ENCODE assay signal across 21 cellular contexts in the genomic region with DNA sequence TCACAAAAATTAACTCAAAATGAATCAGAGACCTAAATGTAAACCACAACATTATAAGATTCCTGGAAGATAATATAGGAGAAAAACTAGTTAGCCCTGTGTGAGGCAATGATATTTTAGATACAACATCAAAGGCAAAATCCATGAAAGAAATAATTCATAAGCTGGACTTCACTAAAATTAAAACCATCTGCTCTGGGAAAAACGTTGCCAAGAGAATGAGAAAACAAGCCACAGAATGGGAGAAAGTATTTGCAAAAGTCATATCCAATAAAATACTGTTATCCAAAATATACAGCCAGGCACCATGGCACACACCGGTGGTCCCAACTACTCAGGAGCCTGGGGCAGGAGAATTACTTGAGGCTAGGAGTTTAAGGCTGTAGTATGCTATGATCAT.
"Had no signal": no experiment of that assay in that cellular context is flagged by ENCODE, and none has a peak within 500 bp of the region (broad histone marks: within the 10 kb centered on the region; RNA-seq: fewer than 3 reads in every experiment).

No MANE protein-coding gene starts in this region.

- DNase-seq: activated CD4-positive, alpha-beta T cell treated with anti-CD3 and anti-CD28 coated beads, Interleukin-2, amount 10 ng/mL, durations not matched to agents 24 days and 14 days; activated CD8-positive, alpha-beta T cell treated with anti-CD3 and anti-CD28 coated beads for 36 hours; activated naive CD4-positive, alpha-beta T cell treated with anti-CD3 and anti-CD28 coated beads for 36 hours; activated T-cell treated with anti-CD3 and anti-CD28 coated beads, Interleukin-2, amount 50 U/mL, for 24 hours; aorta; cortex of kidney; effector CD8-positive, alpha-beta T cell; left ventricle myocardium superior; naive B cell; ovary; psoas muscle; right cardiac atrium; stimulated activated naive CD8-positive, alpha-beta T cell treated with anti-CD3 and anti-CD28 coated beads, Interleukin-15, Interleukin-2, amounts not matched to agents 100 U/mL and 50 U/mL, for 24 hours; T-cell; T-helper 9 cell; uterus had no signal

- H3K27ac ChIP-seq: breast epithelium, esophagus muscularis mucosa, neural progenitor cell, ovary, psoas muscle, tibial nerve, uterus had no signal

- H3K27me3 ChIP-seq: breast epithelium, neural progenitor cell, ovary, tibial nerve, uterus had no signal

- FAIRE-seq: endothelial cell of umbilical vein had no signal

- H3K36me3 ChIP-seq: breast epithelium, esophagus muscularis mucosa, neural progenitor cell, ovary, tibial nerve, uterus had no signal

- H3K9me3 ChIP-seq: breast epithelium, ovary, uterus had no signal

- H3K4me3 ChIP-seq: breast epithelium, esophagus muscularis mucosa, neural progenitor cell, ovary, psoas muscle, tibial nerve, uterus had no signal

- H3K4me1 ChIP-seq: breast epithelium, esophagus muscularis mucosa, neural progenitor cell, psoas muscle, tibial nerve, uterus had no signal

- ATAC-seq: activated CD8-positive, alpha-beta T cell treated with anti-CD3 and anti-CD28 coated beads for 36 hours; left ventricle myocardium superior; psoas muscle; right cardiac atrium; stimulated activated naive CD8-positive, alpha-beta T cell treated with anti-CD3 and anti-CD28 coated beads, Interleukin-15, Interleukin-2, amounts not matched to agents 100 U/mL and 50 U/mL, for 24 hours; T-cell had no signal
